ENCODE assay signal across 11 cellular contexts in genomic region chr9:70574222-70574837, GRCh38.
A peak's percentile ranks its signal among the peaks of the same experiment; 100 is the strongest.
DNase-seq lines count a peak whose midpoint lies in the region; ATAC-seq and TF ChIP-seq lines count a peak whose summit lies in the region.
"Had no signal": no experiment of that assay in that cellular context is flagged by ENCODE, and none has a peak within 500 bp of the region (broad histone marks: within the 10 kb centered on the region; RNA-seq: fewer than 3 reads in every experiment).

No MANE protein-coding gene starts in this region.

- H3K27ac ChIP-seq in fibroblast of lung (ENCODE audit: insufficient read depth, low read length) (no peak overlapping the region), vagina (peak overlapping the region; percentile 42), PC-9 (no peak overlapping the region)
- H3K27ac ChIP-seq: KMS-11 had no signal

- no peaks in the 10 kb centered on the region for H3K36me3 Mint-ChIP-seq in T-helper 2 cell treated with Interferon-gamma antibody and Interleukin-4, amounts not matched to agents 5 μg/mL and 100 μg/mL, for 36 hours (ENCODE audit: low read depth)

- H3K9me3 Mint-ChIP-seq in T-helper 2 cell treated with Interferon-gamma antibody and Interleukin-4, amounts not matched to agents 5 μg/mL and 100 μg/mL, for 36 hours = peaks cover 4% of the 10 kb centered on the region

- H3K4me3 ChIP-seq in fibroblast of lung (replicated peaks in 1 of 4; ENCODE audit: control extremely low read depth in 1 of 4, insufficient read depth in 1 of 4, low read depth in 3 of 4, low read length in 4 of 4) (no peak overlapping the region), vagina (no peak overlapping the region), PC-9 (no peak overlapping the region)

- H3K9me3 ChIP-seq in fibroblast of lung (ENCODE audit: control insufficient read depth, insufficient read depth, low read depth, low read length) (no peaks in the 10 kb centered on the region), vagina (no peaks in the 10 kb centered on the region), PC-9 (ENCODE audit: insufficient read depth, low read depth) (no peaks in the 10 kb centered on the region)

- TF ChIP-seq CTCF in fibroblast of lung (conservative IDR thresholded peaks at IDR 0.05 in 1 of 2, IDR thresholded peaks at IDR 0.05 in 1 of 2; ENCODE audit: low read depth in 1 of 2, low read length in 2 of 2) (no peak), vagina (IDR thresholded peaks at IDR 0.05) (no peak), PC-9 (conservative IDR thresholded peaks at IDR 0.05) (no peak)

- no peaks in the 10 kb centered on the region for H3K36me3 ChIP-seq in fibroblast of lung (ENCODE audit: control insufficient read depth, insufficient read depth, low read length)
- no peaks in the 10 kb centered on the region for H3K36me3 ChIP-seq in vagina
- no peaks in the 10 kb centered on the region for H3K36me3 ChIP-seq in PC-9 (ENCODE audit: low read depth)

- H3F3A ChIP-seq in PC-9 (ENCODE audit: insufficient read depth, low read depth) = no peaks in the 10 kb centered on the region; the same call in 1 of the 2 replicates

- BruUV-seq in PC-9 (replicated peaks; lab: Mats Ljungman, UMichigan) = no TSS peak

- H3K27ac Mint-ChIP-seq in T-helper 2 cell treated with Interferon-gamma antibody and Interleukin-4, amounts not matched to agents 5 μg/mL and 100 μg/mL, for 36 hours = no peak overlapping the region

- no peaks in the 10 kb centered on the region for H3K27me3 Mint-ChIP-seq in T-helper 2 cell treated with Interferon-gamma antibody and Interleukin-4, amounts not matched to agents 5 μg/mL and 100 μg/mL, for 36 hours (ENCODE audit: low read depth)

- POLR2A ChIA-PET in PC-9 (lab: Charles Lee; ENCODE audit: unreplicated experiment) = interaction anchor here (0.6 kb wide), 2 partner anchors 152 to 234 kb away, joined by 3 to 6 read pairs; no protein-coding TSS in a partner anchor

- H3K27me3 ChIP-seq in fibroblast of lung (ENCODE audit: control insufficient read depth, insufficient read depth, low read length) (no peaks in the 10 kb centered on the region), vagina (no peaks in the 10 kb centered on the region), PC-9 (ENCODE audit: insufficient read depth, low read depth) (no peaks in the 10 kb centered on the region)

- H3K4me2 ChIP-seq in fibroblast of lung (ENCODE audit: extremely low read depth, insufficient read depth, low read length) (no peak overlapping the region), PC-9 (no peak overlapping the region)
- H3K4me2 ChIP-seq: KMS-11 had no signal

- H3K79me2 ChIP-seq in fibroblast of lung (ENCODE audit: control insufficient read depth, insufficient read depth, low read length) (no peaks in the 10 kb centered on the region), PC-9 (ENCODE audit: low read depth) (no peaks in the 10 kb centered on the region)

- H4K20me1 ChIP-seq in fibroblast of lung (ENCODE audit: control insufficient read depth, extremely low read depth, insufficient read depth, low read length) (no peaks in the 10 kb centered on the region), PC-9 (ENCODE audit: insufficient read depth) (no peaks in the 10 kb centered on the region)

- H3K4me1 ChIP-seq in fibroblast of lung (ENCODE audit: control insufficient read depth, extremely low read depth, insufficient read depth, low read length) = peaks cover 6% of the 10 kb centered on the region
- peaks cover 26% of the 10 kb centered on the region for H3K4me1 ChIP-seq in vagina
- H3K4me1 ChIP-seq in PC-9 (replicated peaks; ENCODE audit: insufficient read depth) = peaks cover 10% of the 10 kb centered on the region

- H3K9me2 ChIP-seq in PC-9 (ENCODE audit: insufficient read depth) = no peaks in the 10 kb centered on the region

- H3K4me3 Mint-ChIP-seq in T-helper 2 cell treated with Interferon-gamma antibody and Interleukin-4, amounts not matched to agents 5 μg/mL and 100 μg/mL, for 36 hours = no peak overlapping the region

- H2AFZ ChIP-seq in fibroblast of lung (ENCODE audit: low read length) = no peak overlapping the region
- no peak overlapping the region for H2AFZ ChIP-seq in PC-9

- peak; percentile 90 for ATAC-seq in Right ventricle myocardium inferior

- DNase-seq in Right ventricle myocardium inferior (ENCODE audit: missing footprints) = peak; percentile 55
- DNase-seq in cardiac septum (ENCODE audit: low spot score) = no peak
- DNase-seq in fibroblast of lung (ENCODE audit: low read depth in 2 of 2) = peak; percentile 88 to 89
- DNase-seq in mucosa of gallbladder (ENCODE audit: low spot score) = peak; percentile 22
- DNase-seq in vagina (ENCODE audit: extremely low spot score in 2 of 2) = peak in 1 of 2 donors; percentile 88
- DNase-seq in T-helper 2 cell treated with Interferon-gamma antibody and Interleukin-4, amounts not matched to agents 5 μg/mL and 100 μg/mL, for 36 hours (ENCODE audit: low spot score) = no peak
- no peak for DNase-seq in PC-9
- no peak for DNase-seq in NCI-H146 treated with DMSO at 0.1 percent for 48 hours (lab: John Stamatoyannopoulos, UW; ENCODE audit: unreplicated experiment)
- DNase-seq: activated naive CD4-positive, alpha-beta T cell treated with anti-CD3 and anti-CD28 coated beads, Interleukin-2, amount 50 U/mL, for 16 hours; stimulated activated CD8-positive, alpha-beta memory T cell treated with anti-CD3 and anti-CD28 coated beads, Interleukin-4, amount 100 ng/mL, for 48 hours had no signal

- CTCF ChIA-PET in PC-9 (lab: Charles Lee) = interaction anchor here (0.6 kb wide), 1 partner anchor 73 kb away, joined by 3 read pairs; no protein-coding TSS in a partner anchor

- no peak overlapping the region for H3K9ac ChIP-seq in fibroblast of lung (ENCODE audit: insufficient read depth, low read length)
- H3K9ac ChIP-seq: KMS-11 had no signal

- intact Hi-C loops in Right ventricle myocardium inferior (cut with DNase I) = no loop called here
- intact Hi-C loops in cardiac septum (cut with DNase I) = no loop called here
- intact Hi-C loops in vagina (cut with DNase I) = loop anchor here (2.0 kb wide), 1 partner anchor 26 kb away; no protein-coding TSS in a partner anchor
- intact Hi-C loops in PC-9 (cut with micrococcal nuclease; ENCODE audit: unreplicated experiment) = loop anchor here (10.0 kb wide), 1 partner anchor 150 kb away; no protein-coding TSS in a partner anchor

- H3K4me1 Mint-ChIP-seq in T-helper 2 cell treated with Interferon-gamma antibody and Interleukin-4, amounts not matched to agents 5 μg/mL and 100 μg/mL, for 36 hours (ENCODE audit: low read depth) = no peaks in the 10 kb centered on the region

- TF ChIP-seq POLR2A in vagina (IDR thresholded peaks at IDR 0.05) = no peak

Comparison
In these comparisons a context has a peak if more than half of its experiments do, and no peak if none do; other contexts are left out.
1. DNase-seq: peak in Right ventricle myocardium inferior (single experiment), fibroblast of lung (2 of 2) and mucosa of gallbladder (single experiment); none in cardiac septum (single experiment), T-helper 2 cell treated with Interferon-gamma antibody and Interleukin-4, amounts not matched to agents 5 μg/mL and 100 μg/mL, for 36 hours (single experiment), PC-9 (0 of 2) and NCI-H146 treated with DMSO at 0.1 percent for 48 hours (single experiment).
2. intact Hi-C loops: an anchor here in vagina (2.0 kb wide) and PC-9 (10.0 kb wide); none called in Right ventricle myocardium inferior and cardiac septum.